ENCODE assay signal across 19 cellular contexts in the genomic region with DNA sequence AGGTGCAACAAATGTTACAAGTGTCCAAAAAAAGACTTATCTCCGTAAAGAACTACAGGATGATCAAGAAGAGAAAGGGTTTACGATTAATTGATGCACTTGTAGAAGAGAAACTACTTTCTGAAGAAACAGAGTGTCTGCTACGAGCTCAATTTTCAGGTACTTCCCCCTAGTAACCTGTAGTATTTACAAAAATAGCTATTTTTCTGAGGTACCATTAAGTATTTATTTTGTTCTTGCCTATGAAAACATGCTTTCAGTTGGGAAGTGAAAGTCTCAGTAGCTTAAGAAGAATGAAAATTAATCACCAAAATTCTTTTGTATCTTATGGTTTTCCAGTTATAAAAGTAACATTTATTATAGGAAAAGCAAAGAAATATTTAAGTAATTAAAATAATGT. TPM values are rescaled to one million over a fixed set of nuclear protein-coding genes. Genes with fewer than 3 reads are reported as not detected.
DNase-seq lines count a peak whose midpoint lies in the region; ATAC-seq, FAIRE-seq and TF ChIP-seq lines count a peak whose summit lies in the region.
"Had no signal": no experiment of that assay in that cellular context is flagged by ENCODE, and none has a peak within 500 bp of the region (broad histone marks: within the 10 kb centered on the region; RNA-seq: fewer than 3 reads in every experiment).

No MANE protein-coding gene starts in this region.

- H3K36me3 ChIP-seq in tibial nerve, result peaks cover 0 to 39% (median 0%) of the 10 kb centered on the region in 3 donors
- H3K36me3 ChIP-seq: neutrophil had no signal

- H3K4me1 ChIP-seq in tibial nerve, result peaks cover 0 to 9% (median 0%) of the 10 kb centered on the region in 4 donors
- H3K4me1 ChIP-seq: body of pancreas had no signal

- H3K4me3 ChIP-seq in tibial nerve, result no peak overlapping the region
- H3K4me3 ChIP-seq: body of pancreas, dorsolateral prefrontal cortex, hepatocyte had no signal

- DNase-seq in GM12891 (ENCODE audit: insufficient read length, low spot score) (no peak), NCI-H1092 (lab: John Stamatoyannopoulos, UW) (no peak), tibial nerve (ENCODE audit: low spot score in 2 of 2) (no peak), T-helper 9 cell (no peak), cerebellum (ENCODE audit: low spot score) (no peak)
- DNase-seq: activated naive CD4-positive, alpha-beta T cell; body of pancreas; CD8-positive, alpha-beta memory T cell; dorsolateral prefrontal cortex; EL; midbrain; NCI-H2171; right cardiac atrium; stimulated activated CD4-positive, alpha-beta T cell treated with anti-CD3 and anti-CD28 coated beads, Interleukin-1b, Interleukin-23, amount 100 ng/mL, for 48 hours had no signal

- TF ChIP-seq EP300 in tibial nerve (IDR thresholded peaks at IDR 0.05), result no peak

- no peaks in the 10 kb centered on the region for H3K27me3 ChIP-seq in tibial nerve
- H3K27me3 ChIP-seq: body of pancreas, dorsolateral prefrontal cortex, hepatocyte, neutrophil had no signal

- no peak for FAIRE-seq in GM12891 (lab: Jason Lieb, UNC)

- TF ChIP-seq CTCF in tibial nerve (IDR thresholded peaks at IDR 0.05), result no peak

- WGBS in tibial nerve, 2 donors, result 94 to 95% methylated on average over 3 of the region's 3 CpGs

- H3K9me3 ChIP-seq in tibial nerve, result no peaks in the 10 kb centered on the region
- H3K9me3 ChIP-seq: body of pancreas, neutrophil had no signal

- H3K27ac ChIP-seq in tibial nerve, result no peak overlapping the region
- H3K27ac ChIP-seq: body of pancreas, dorsolateral prefrontal cortex, hepatocyte, neutrophil had no signal

- TF ChIP-seq POLR2A in GM12891 (IDR thresholded peaks at IDR 0.05; ENCODE audit: low read depth, low read length) (no peak), tibial nerve (IDR thresholded peaks at IDR 0.05) (no peak)

- ATAC-seq in GM19351 (IDR thresholded peaks at IDR 0.05; ENCODE audit: unreplicated experiment), result peak; percentile 52
- peak; percentile 32 for ATAC-seq in HG02678 (IDR thresholded peaks at IDR 0.05; ENCODE audit: unreplicated experiment)
- peak; percentile 42 for ATAC-seq in HG03432 (IDR thresholded peaks at IDR 0.05; ENCODE audit: unreplicated experiment)
- ATAC-seq: body of pancreas, right cardiac atrium had no signal

TF ChIP-seq in GM12891, 5 proteins besides CTCF, POLR2A, EP300 and RAD21:
- TF ChIP-seq TAF1 (IDR thresholded peaks at IDR 0.05; ENCODE audit: low read depth, low read length) (no peak), SPI1 (IDR thresholded peaks at IDR 0.05; ENCODE audit: low read depth, low read length) (peak; percentile 64; the same call in 1 of the 2 replicates), POU2F2 (IDR thresholded peaks at IDR 0.05; ENCODE audit: low read depth, low read length) (no peak), PAX5 (IDR thresholded peaks at IDR 0.05; ENCODE audit: insufficient read depth, low read length, severe bottlenecking) (no peak)

RNA-seq across cellular contexts. Expression of a gene that starts 5.9 kb away (rescaled TPM):
- 2.4 TPM for polyA plus RNA-seq in GM12891 (2012; ENCODE audit: low read depth, missing spikeins)
- total RNA-seq in tibial nerve, result 1 to 10 TPM; 2.2 to 8.4 (median 5.5) TPM
- total RNA-seq in cerebellum, result 18.8 TPM

RNA-seq across cellular contexts. Expression of a gene that starts 15.5 kb away (rescaled TPM):
- 96.3 TPM for polyA plus RNA-seq in GM12891 (2012; ENCODE audit: low read depth, missing spikeins)
- total RNA-seq in tibial nerve (100 to 1,000 TPM; 171 to 190 (median 176) TPM), cerebellum (149 TPM)
